In the genomic region with DNA sequence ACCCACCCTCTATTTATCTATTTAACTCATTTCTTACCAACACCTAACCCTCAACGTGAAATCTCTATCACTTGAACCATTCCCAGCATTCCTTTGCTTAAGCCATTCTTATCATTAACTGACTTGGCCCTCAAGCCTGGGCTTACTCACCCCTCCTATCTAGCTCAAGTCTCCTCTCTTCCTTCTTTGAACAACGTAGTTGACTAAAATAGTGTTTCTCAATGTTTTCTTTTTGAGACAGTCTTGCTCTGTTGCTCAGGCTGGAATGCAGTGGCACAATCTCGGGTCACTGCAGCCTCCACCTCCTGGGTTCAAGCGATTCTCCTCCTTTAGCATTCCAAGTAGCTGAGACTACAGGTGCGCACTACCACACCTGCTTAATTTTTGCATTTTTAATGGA, we compare ENCODE assay signal across 16 cellular contexts.
"Had no signal": no experiment of that assay in that cellular context is flagged by ENCODE, and none has a peak within 500 bp of the region (broad histone marks: within the 10 kb centered on the region; RNA-seq: fewer than 3 reads in every experiment).

No MANE protein-coding gene starts in this region.

- H3K4me3 ChIP-seq: sigmoid colon, suprapubic skin, upper lobe of left lung had no signal

- H3K27me3 Mint-ChIP-seq: activated CD8-positive, alpha-beta memory T cell treated with anti-CD3 and anti-CD28 coated beads, Interleukin-2, amount 10 ng/mL, durations not matched to agents 7 days and 5 days; natural killer cell treated with Interleukin-12 subunit alpha and Interleukin-12 subunit beta and Interleukin-15 and Interleukin-18, amount 100 ng/mL, for 72 hours had no signal

- ATAC-seq: activated CD8-positive, alpha-beta memory T cell treated with anti-CD3 and anti-CD28 coated beads, Interleukin-2, amount 10 ng/mL, durations not matched to agents 7 days and 5 days; esophagus mucosa; natural killer cell treated with Interleukin-12 subunit alpha and Interleukin-12 subunit beta and Interleukin-15 and Interleukin-18, amount 100 ng/mL, for 72 hours; stimulated activated naive CD8-positive, alpha-beta T cell treated with anti-CD3 and anti-CD28 coated beads, Interleukin-15, Interleukin-2, amounts not matched to agents 100 U/mL and 50 U/mL, for 24 hours had no signal

- H3K4me3 Mint-ChIP-seq: activated CD8-positive, alpha-beta memory T cell treated with anti-CD3 and anti-CD28 coated beads, Interleukin-2, amount 10 ng/mL, durations not matched to agents 7 days and 5 days; endodermal cell; natural killer cell treated with Interleukin-12 subunit alpha and Interleukin-12 subunit beta and Interleukin-15 and Interleukin-18, amount 100 ng/mL, for 72 hours had no signal

- H3K9me3 ChIP-seq: sigmoid colon, suprapubic skin, upper lobe of left lung had no signal

- H3K36me3 ChIP-seq: suprapubic skin had no signal

- H3K9me3 Mint-ChIP-seq: natural killer cell treated with Interleukin-12 subunit alpha and Interleukin-12 subunit beta and Interleukin-15 and Interleukin-18, amount 100 ng/mL, for 72 hours had no signal

- DNase-seq: activated CD4-positive, alpha-beta T cell treated with anti-CD3 and anti-CD28 coated beads, Interleukin-2, amount 50 U/mL, for 4 hours; activated CD4-positive, CD25-positive, alpha-beta regulatory T cell treated with anti-CD3 and anti-CD28 coated beads, Interleukin-2, amount 50 U/mL, for 72 hours; activated CD8-positive, alpha-beta memory T cell treated with anti-CD3 and anti-CD28 coated beads, Interleukin-2, amount 10 ng/mL, durations not matched to agents 7 days and 5 days; activated gamma-delta T cell; activated T-cell treated with anti-CD3 and anti-CD28 coated beads, Interleukin-2, amount 50 U/mL, for 48 hours; endodermal cell; foreskin fibroblast; glutamatergic neuron; mammary epithelial cell; sigmoid colon; stimulated activated CD4-positive, alpha-beta T cell treated with anti-CD3 and anti-CD28 coated beads, Interleukin-12 subunit alpha, Interleukin-12 subunit beta, amount 100 ng/mL, for 4 hours; stimulated activated naive CD8-positive, alpha-beta T cell treated with anti-CD3 and anti-CD28 coated beads, Interleukin-15, Interleukin-2, amounts not matched to agents 100 U/mL and 50 U/mL, for 24 hours; upper lobe of left lung had no signal

- H3K27me3 ChIP-seq: sigmoid colon, suprapubic skin, upper lobe of left lung had no signal

- H3K27ac ChIP-seq: sigmoid colon, suprapubic skin, upper lobe of left lung had no signal

- H3K27ac Mint-ChIP-seq: activated CD8-positive, alpha-beta memory T cell treated with anti-CD3 and anti-CD28 coated beads, Interleukin-2, amount 10 ng/mL, durations not matched to agents 7 days and 5 days; endodermal cell had no signal
